ENCODE assay signal across 17 cellular contexts in the genomic region with DNA sequence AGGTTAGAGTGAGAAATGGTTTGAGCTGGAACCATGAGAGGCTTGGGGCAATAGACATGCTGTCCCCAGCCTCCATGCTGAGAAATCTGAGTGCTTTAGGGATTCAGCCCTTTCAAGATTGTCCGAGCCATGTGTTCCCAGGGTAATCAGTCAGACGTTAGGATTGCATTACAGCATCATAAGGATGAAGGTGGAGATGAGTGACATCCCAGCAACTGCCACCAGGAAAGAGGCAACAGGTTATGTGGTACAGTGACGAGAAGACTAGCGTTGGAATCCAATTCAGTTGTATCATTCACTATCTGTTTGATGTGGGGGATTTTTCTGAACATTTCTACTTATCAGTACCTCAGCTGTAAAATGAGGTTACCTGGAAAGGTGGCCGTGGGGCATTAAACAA. TPM values are rescaled to one million over a fixed set of nuclear protein-coding genes. Genes with fewer than 3 reads are reported as not detected.
DNase-seq lines count a peak whose midpoint lies in the region; ATAC-seq and TF ChIP-seq lines count a peak whose summit lies in the region.
"Had no signal": no experiment of that assay in that cellular context is flagged by ENCODE, and none has a peak within 500 bp of the region (broad histone marks: within the 10 kb centered on the region; RNA-seq: fewer than 3 reads in every experiment).

No MANE protein-coding gene starts in this region.

- TF ChIP-seq CTCF in breast epithelium (IDR thresholded peaks at IDR 0.05) (no peak), MCF 10A (IDR thresholded peaks at IDR 0.05; ENCODE audit: unreplicated experiment) (no peak)

- H3K4me1 Mint-ChIP-seq in MCF 10A (ENCODE audit: insufficient read depth, unreplicated experiment) = peaks cover 10% of the 10 kb centered on the region
- peaks cover 0 to 12% (median 0%) of the 10 kb centered on the region in 7 donors for H3K4me1 Mint-ChIP-seq in naive thymus-derived CD4-positive, alpha-beta T cell
- no peaks in the 10 kb centered on the region for H3K4me1 Mint-ChIP-seq in CD8-positive, alpha-beta memory T cell

- no TSS peak for BruUV-seq in MCF 10A (replicated peaks; lab: Mats Ljungman, UMichigan)

- no peak overlapping the region for H3K27ac Mint-ChIP-seq in MCF 10A (ENCODE audit: low read depth, unreplicated experiment)
- H3K27ac Mint-ChIP-seq in naive thymus-derived CD4-positive, alpha-beta T cell = no peak overlapping the region
- no peak overlapping the region for H3K27ac Mint-ChIP-seq in CD8-positive, alpha-beta memory T cell
- H3K27ac Mint-ChIP-seq: activated CD8-positive, alpha-beta memory T cell treated with anti-CD3 and anti-CD28 coated beads, Interleukin-2, amount 10 ng/mL, durations not matched to agents 7 days and 5 days had no signal

- no peaks in the 10 kb centered on the region for H3K36me3 Mint-ChIP-seq in MCF 10A (ENCODE audit: insufficient read depth, unreplicated experiment)
- H3K36me3 Mint-ChIP-seq in naive thymus-derived CD4-positive, alpha-beta T cell = peaks cover 0 to 3% (median 0%) of the 10 kb centered on the region in 5 donors
- H3K36me3 Mint-ChIP-seq in CD8-positive, alpha-beta memory T cell = no peaks in the 10 kb centered on the region
- H3K36me3 Mint-ChIP-seq: activated CD8-positive, alpha-beta memory T cell treated with anti-CD3 and anti-CD28 coated beads, Interleukin-2, amount 10 ng/mL, durations not matched to agents 7 days and 5 days had no signal

- H3K27me3 ChIP-seq in breast epithelium = peaks cover 0 to 25% of the 10 kb centered on the region in 2 donors
- peaks cover 34% of the 10 kb centered on the region for H3K27me3 ChIP-seq in iPS-20b (ENCODE audit: insufficient read depth, low read length)
- peaks cover 28 to 43% of the 10 kb centered on the region in 2 donors for H3K27me3 ChIP-seq in stomach smooth muscle (ENCODE audit: control insufficient read depth in 1 of 2, insufficient read depth in 2 of 2, low read length in 2 of 2)
- no peaks in the 10 kb centered on the region for H3K27me3 ChIP-seq in naive thymus-derived CD4-positive, alpha-beta T cell (ENCODE audit: control insufficient read depth in 2 of 2, insufficient read depth in 2 of 2, low read length in 2 of 2)
- no peaks in the 10 kb centered on the region for H3K27me3 ChIP-seq in CD8-positive, alpha-beta memory T cell (ENCODE audit: insufficient read depth, low read length, poor library complexity, severe bottlenecking)

- DNase-seq in breast epithelium (ENCODE audit: low spot score in 2 of 2) = no peak
- no peak for DNase-seq in MCF 10A (ENCODE audit: unreplicated experiment)
- DNase-seq in naive thymus-derived CD4-positive, alpha-beta T cell = no peak
- no peak for DNase-seq in CD8-positive, alpha-beta memory T cell
- DNase-seq in stimulated activated CD4-positive, alpha-beta T cell treated with anti-CD3 and anti-CD28 coated beads, Interleukin-4, amount 100 ng/mL, for 4 hours = no peak
- DNase-seq: activated CD4-positive, alpha-beta T cell treated with anti-CD3 and anti-CD28 coated beads for 1 hour; activated CD8-positive, alpha-beta memory T cell treated with anti-CD3 and anti-CD28 coated beads, Interleukin-2, amount 10 ng/mL, durations not matched to agents 7 days and 5 days; stimulated activated CD4-positive, alpha-beta T cell treated with anti-CD3 and anti-CD28 coated beads, Interleukin-1b, Interleukin-23, amount 100 ng/mL, for 48 hours; T-helper 9 cell had no signal

- H3K27ac ChIP-seq in breast epithelium = no peak overlapping the region
- H3K27ac ChIP-seq in cingulate gyrus (ENCODE audit: low read depth, low read length) = peak overlapping the region; percentile 51
- no peak overlapping the region for H3K27ac ChIP-seq in iPS-20b (ENCODE audit: low read length)
- no peak overlapping the region for H3K27ac ChIP-seq in stomach smooth muscle (ENCODE audit: low read length)
- H3K27ac ChIP-seq in naive thymus-derived CD4-positive, alpha-beta T cell (ENCODE audit: low read depth, low read length) = no peak overlapping the region
- no peak overlapping the region for H3K27ac ChIP-seq in CD8-positive, alpha-beta memory T cell (ENCODE audit: low read depth, low read length)
- H3K27ac ChIP-seq: epithelial cell of prostate, neutrophil, SJSA1 had no signal

- POLR2A ChIA-PET in MCF 10A (lab: Yijun Ruan, JAX) = interaction anchor here (0.7 to 1.3 kb wide), 2 partner anchors 17 to 1620 kb away, joined by 4 read pairs; no protein-coding TSS in a partner anchor
- POLR2A ChIA-PET in naive thymus-derived CD4-positive, alpha-beta T cell (lab: Charles Lee) = no interaction called here
- POLR2A ChIA-PET in CD8-positive, alpha-beta memory T cell (lab: Charles Lee) = interaction anchor here (0.6 kb wide), 1 partner anchor 956 kb away, joined by 3 read pairs; no protein-coding TSS in a partner anchor

- intact Hi-C loops in breast epithelium (cut with DNase I; ENCODE audit: low total_unique reads) = no loop called here
- intact Hi-C loops in MCF 10A (cut with micrococcal nuclease) = no loop called here
- intact Hi-C loops in naive thymus-derived CD4-positive, alpha-beta T cell (cut with micrococcal nuclease) = no loop called here

- CTCF ChIA-PET in MCF 10A (lab: Yijun Ruan, JAX) = interaction anchor here (0.6 to 19.8 kb wide), 8 partner anchors 15 to 170 kb away, joined by 3 to 394 read pairs (median 20); a partner anchor contains a TSS
- CTCF ChIA-PET in naive thymus-derived CD4-positive, alpha-beta T cell (lab: Charles Lee) = interaction anchor here (0.6 to 0.9 kb wide), 2 partner anchors 8 to 14 kb away, joined by 3 read pairs; no protein-coding TSS in a partner anchor
- CTCF ChIA-PET in CD8-positive, alpha-beta memory T cell (lab: Charles Lee) = interaction anchor here (1.0 to 2.5 kb wide), 4 partner anchors 8 to 238 kb away, joined by 3 to 7 read pairs (median 4); no protein-coding TSS in a partner anchor

- no peak for ATAC-seq in naive thymus-derived CD4-positive, alpha-beta T cell
- ATAC-seq: HepG2 had no signal

- no peaks in the 10 kb centered on the region for H3K36me3 ChIP-seq in breast epithelium
- no peaks in the 10 kb centered on the region for H3K36me3 ChIP-seq in iPS-20b (ENCODE audit: insufficient read depth, low read depth, low read length)
- H3K36me3 ChIP-seq in stomach smooth muscle (ENCODE audit: control insufficient read depth in 2 of 2, insufficient read depth in 2 of 2, low read length in 2 of 2) = no peaks in the 10 kb centered on the region
- H3K36me3 ChIP-seq in naive thymus-derived CD4-positive, alpha-beta T cell (ENCODE audit: control insufficient read depth in 2 of 3, insufficient read depth in 3 of 3, low read length in 3 of 3) = no peaks in the 10 kb centered on the region
- H3K36me3 ChIP-seq in CD8-positive, alpha-beta memory T cell (ENCODE audit: insufficient read depth, low read length) = no peaks in the 10 kb centered on the region
- H3K36me3 ChIP-seq: MG63, neutrophil, SJSA1 had no signal

- peaks cover 0 to 6% of the 10 kb centered on the region in 2 donors for H3K4me1 ChIP-seq in breast epithelium
- H3K4me1 ChIP-seq in iPS-20b (ENCODE audit: insufficient read depth, low read length) = peaks cover 18% of the 10 kb centered on the region
- peaks cover 13% of the 10 kb centered on the region for H3K4me1 ChIP-seq in stomach smooth muscle (ENCODE audit: control insufficient read depth, insufficient read depth, low read length)
- no peaks in the 10 kb centered on the region for H3K4me1 ChIP-seq in naive thymus-derived CD4-positive, alpha-beta T cell (ENCODE audit: control insufficient read depth in 2 of 2, insufficient read depth in 2 of 2, low read length in 2 of 2)
- H3K4me1 ChIP-seq in CD8-positive, alpha-beta memory T cell (ENCODE audit: insufficient read depth, low read length) = no peaks in the 10 kb centered on the region

- TF ChIP-seq POLR2A in breast epithelium (IDR thresholded peaks at IDR 0.05) = no peak

- H3K4me3 ChIP-seq in breast epithelium (peak overlapping the region in 2 of 3 donors; percentile 11 to 37), iPS-20b (ENCODE audit: low read length) (peak overlapping the region; percentile 59), stomach smooth muscle (ENCODE audit: low read length in 2 of 2) (peak overlapping the region; percentile 17 to 49)
- no peak overlapping the region for H3K4me3 ChIP-seq in naive thymus-derived CD4-positive, alpha-beta T cell (ENCODE audit: low read length)
- H3K4me3 ChIP-seq in CD8-positive, alpha-beta memory T cell (ENCODE audit: low read length) = no peak overlapping the region
- H3K4me3 ChIP-seq: MG63, SJSA1 had no signal

- H3K9me3 ChIP-seq in breast epithelium (no peaks in the 10 kb centered on the region), iPS-20b (ENCODE audit: insufficient read depth, low read depth, low read length) (no peaks in the 10 kb centered on the region; the same call in 1 of the 2 replicates), stomach smooth muscle (ENCODE audit: control insufficient read depth in 2 of 2, low read length in 2 of 2) (no peaks in the 10 kb centered on the region)
- no peaks in the 10 kb centered on the region for H3K9me3 ChIP-seq in naive thymus-derived CD4-positive, alpha-beta T cell (ENCODE audit: control insufficient read depth in 2 of 3, low read length in 3 of 3)
- no peaks in the 10 kb centered on the region for H3K9me3 ChIP-seq in CD8-positive, alpha-beta memory T cell (ENCODE audit: low read length)
- H3K9me3 ChIP-seq: MG63, neutrophil, SJSA1 had no signal

- no peaks in the 10 kb centered on the region for H3K9me3 Mint-ChIP-seq in MCF 10A (ENCODE audit: unreplicated experiment)
- H3K9me3 Mint-ChIP-seq in naive thymus-derived CD4-positive, alpha-beta T cell = no peaks in the 10 kb centered on the region
- H3K9me3 Mint-ChIP-seq in CD8-positive, alpha-beta memory T cell = no peaks in the 10 kb centered on the region

- H3K27me3 Mint-ChIP-seq in MCF 10A (ENCODE audit: insufficient read depth, unreplicated experiment) = no peaks in the 10 kb centered on the region
- peaks cover 5 to 22% (median 21%) of the 10 kb centered on the region in 5 donors for H3K27me3 Mint-ChIP-seq in naive thymus-derived CD4-positive, alpha-beta T cell
- H3K27me3 Mint-ChIP-seq in CD8-positive, alpha-beta memory T cell = peaks cover 13 to 43% of the 10 kb centered on the region in 2 donors

- H3K4me3 Mint-ChIP-seq in MCF 10A (ENCODE audit: unreplicated experiment) = no peak overlapping the region
- H3K4me3 Mint-ChIP-seq in naive thymus-derived CD4-positive, alpha-beta T cell = no peak overlapping the region
- no peak overlapping the region for H3K4me3 Mint-ChIP-seq in CD8-positive, alpha-beta memory T cell
- H3K4me3 Mint-ChIP-seq: activated CD8-positive, alpha-beta memory T cell treated with anti-CD3 and anti-CD28 coated beads, Interleukin-2, amount 10 ng/mL, durations not matched to agents 7 days and 5 days had no signal

- H3K9ac ChIP-seq in iPS-20b (ENCODE audit: low read depth, low read length) = no peak overlapping the region
- H3K9ac ChIP-seq in stomach smooth muscle (ENCODE audit: low read length in 2 of 2) = no peak overlapping the region

RNA-seq across cellular contexts. Expression of a gene that starts 1.7 kb away (rescaled TPM):
- total RNA-seq in breast epithelium = 1 to 10 TPM in 1 of 3 donors, under 1 TPM in 1, not detected in 1; 0.16 to 1.8 TPM
- not detected in 2 replicates for total RNA-seq in MCF 10A (2022)
- not detected for total RNA-seq in naive thymus-derived CD4-positive, alpha-beta T cell
- not detected for polyA plus RNA-seq in naive thymus-derived CD4-positive, alpha-beta T cell
- not detected for total RNA-seq in CD8-positive, alpha-beta memory T cell
- not detected for polyA plus RNA-seq in CD8-positive, alpha-beta memory T cell
- total RNA-seq: activated CD8-positive, alpha-beta memory T cell treated with anti-CD3 and anti-CD28 coated beads, Interleukin-2, amount 10 ng/mL, durations not matched to agents 7 days and 5 days; HepG2 had no signal
- polyA plus RNA-seq: HepG2 had no signal

Comparison
In these comparisons a context has a peak if more than half of its experiments do, and no peak if none do; other contexts are left out.
1. H3K4me3 ChIP-seq: peak in breast epithelium (2 of 3), iPS-20b (single experiment) and stomach smooth muscle (2 of 2); none in naive thymus-derived CD4-positive, alpha-beta T cell (single experiment) and CD8-positive, alpha-beta memory T cell (single experiment).